Comparison of ENCODE assay signal across 10 cellular contexts in genomic region chr17:42186191-42186590, GRCh38. TPM values are rescaled to one million over a fixed set of nuclear protein-coding genes. Genes with fewer than 3 reads are reported as not detected.
"Had no signal": no experiment of that assay in that cellular context is flagged by ENCODE, and none has a peak within 500 bp of the region (broad histone marks: within the 10 kb centered on the region; RNA-seq: fewer than 3 reads in every experiment).

No MANE protein-coding gene starts in this region.

RNA-seq across cellular contexts. Expression of gene HCRT, which starts 0.9 kb away (rescaled TPM):
- total RNA-seq: activated CD4-positive, alpha-beta T cell treated with anti-CD3 and anti-CD28 coated beads for 36 hours; activated CD8-positive, alpha-beta T cell treated with anti-CD3 and anti-CD28 coated beads, Interleukin-2, amount 10 ng/mL, durations not matched to agents 7 days and 5 days; activated naive CD4-positive, alpha-beta T cell treated with anti-CD3 and anti-CD28 coated beads for 36 hours; activated naive CD8-positive, alpha-beta T cell treated with anti-CD3 and anti-CD28 coated beads, Interleukin-2, amount 10 ng/mL, durations not matched to agents 7 days and 5 days; activated T-helper 1 cell treated with anti-CD3 and anti-CD28 coated beads, Interleukin-12 subunit alpha, Interleukin-12 subunit beta, Interleukin-2, Interleukin-4 antibody, amounts not matched to agents 30 ng/mL and 10 ng/mL and 1 ng/mL, durations not matched to agents 14 hours and 24 hours and 36 hours; adrenal gland; Peyer's patch; Right ventricle myocardium superior; T-helper 1 cell treated with Interleukin-12 subunit alpha and Interleukin-12 subunit beta and Interleukin-4 antibody, amounts not matched to agents 30 ng/mL and 1 ng/mL, for 36 hours had no signal
- polyA plus RNA-seq: adrenal gland, SK-N-SH had no signal
